ENCODE assay signal across 3 cellular contexts in the genomic region with DNA sequence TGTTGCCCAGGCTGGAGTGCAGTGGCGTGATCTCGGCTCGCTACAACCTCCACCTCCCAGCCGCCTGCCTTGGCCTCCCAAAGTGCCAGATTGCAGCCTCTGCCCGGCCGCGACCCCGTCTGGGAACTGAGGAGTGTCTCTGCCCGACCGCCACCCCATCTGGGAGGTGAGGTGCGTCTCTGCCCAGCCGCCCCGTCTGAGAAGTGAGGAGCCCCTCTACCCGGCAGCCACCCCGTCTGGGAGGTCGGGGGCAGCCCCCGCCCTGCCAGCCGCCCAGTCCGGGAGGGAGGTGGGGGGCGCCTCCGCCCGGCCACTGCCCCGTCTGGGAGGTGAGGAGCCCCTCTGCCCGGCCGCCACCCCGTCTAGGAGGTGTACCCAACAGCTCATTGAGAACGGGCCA. TPM values are rescaled to one million over a fixed set of nuclear protein-coding genes. Genes with fewer than 3 reads are reported as not detected.
"Had no signal": no experiment of that assay in that cellular context is flagged by ENCODE, and none has a peak within 500 bp of the region (broad histone marks: within the 10 kb centered on the region; RNA-seq: fewer than 3 reads in every experiment).

No MANE protein-coding gene starts in this region.

RNA-seq across cellular contexts. Expression of gene MAEL, which starts 40.5 kb away (rescaled TPM):
- total RNA-seq: LHCN-M2, MCF 10A, NCI-H460 had no signal
